13 cellular contexts compared by ENCODE assay signal in the genomic region with DNA sequence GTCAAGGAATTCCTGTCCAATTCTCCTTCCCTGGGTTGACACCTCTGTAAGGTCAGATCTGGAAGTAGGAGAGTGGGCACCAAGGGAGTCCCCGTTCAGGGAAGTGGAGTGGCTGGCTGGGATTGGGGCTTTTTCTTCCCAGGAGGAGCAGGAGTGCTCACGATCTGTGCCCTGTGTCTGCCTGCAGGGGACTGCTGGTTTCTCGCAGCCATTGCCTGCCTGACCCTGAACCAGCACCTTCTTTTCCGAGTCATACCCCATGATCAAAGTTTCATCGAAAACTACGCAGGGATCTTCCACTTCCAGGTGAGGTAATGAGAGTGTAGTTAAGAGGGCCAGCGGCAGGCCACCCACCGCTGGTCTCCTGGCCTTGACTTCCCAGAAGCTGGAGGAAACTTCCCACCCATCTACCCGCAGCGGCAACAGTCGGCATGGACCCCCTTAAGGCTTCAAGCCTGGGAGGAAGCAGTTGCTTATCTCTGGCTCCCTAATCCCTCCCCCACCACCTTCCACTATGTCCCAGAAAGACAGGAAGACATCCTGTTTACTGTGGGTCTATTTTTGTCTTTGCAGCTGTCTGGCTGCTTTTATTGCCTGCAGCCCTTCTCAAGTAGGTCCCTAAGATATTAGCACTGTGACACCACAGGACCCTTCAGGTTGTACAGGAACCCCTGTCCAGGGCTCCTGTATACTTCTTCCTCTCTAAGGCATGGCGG. TPM values are rescaled to one million over a fixed set of nuclear protein-coding genes. Genes with fewer than 3 reads are reported as not detected.
DNase-seq lines count a peak whose midpoint lies in the region; ATAC-seq and TF ChIP-seq lines count a peak whose summit lies in the region.
"Had no signal": no experiment of that assay in that cellular context is flagged by ENCODE, and none has a peak within 500 bp of the region (broad histone marks: within the 10 kb centered on the region; RNA-seq: fewer than 3 reads in every experiment).

No MANE protein-coding gene starts in this region.

- TF ChIP-seq CTCF in DND-41 (IDR thresholded peaks at IDR 0.05; ENCODE audit: borderline replicate concordance, extremely low read depth, low read length, poor library complexity, severe bottlenecking) (no peak), Loucy (conservative IDR thresholded peaks at IDR 0.05; ENCODE audit: low read length) (no peak), neural progenitor cell (IDR thresholded peaks at IDR 0.05) (no peak)

- no peaks in the 10 kb centered on the region for H3K9me3 Mint-ChIP-seq in neural progenitor cell
- H3K9me3 Mint-ChIP-seq: activated naive CD4-positive, alpha-beta T cell treated with anti-CD3 and anti-CD28 coated beads, Interleukin-2, amount 10 ng/mL, durations not matched to agents 7 days and 5 days; memory B cell had no signal

- H3K9me2 ChIP-seq in Loucy (replicated peaks; ENCODE audit: low read depth, low read length), result no peaks in the 10 kb centered on the region
- H3K9me2 ChIP-seq: SK-N-SH had no signal

- H3K27me3 Mint-ChIP-seq in neural progenitor cell (ENCODE audit: insufficient read depth, low read depth), result peaks cover 2% of the 10 kb centered on the region
- H3K27me3 Mint-ChIP-seq: activated naive CD4-positive, alpha-beta T cell treated with anti-CD3 and anti-CD28 coated beads, Interleukin-2, amount 10 ng/mL, durations not matched to agents 7 days and 5 days; memory B cell had no signal

- H3K9me3 ChIP-seq in DND-41 (ENCODE audit: insufficient read depth, low read length, severe bottlenecking) (no peaks in the 10 kb centered on the region), Loucy (ENCODE audit: insufficient read depth, low read depth, low read length) (no peaks in the 10 kb centered on the region), right cardiac atrium (ENCODE audit: control insufficient read depth, low read length) (no peaks in the 10 kb centered on the region), neural progenitor cell (ENCODE audit: low read depth) (no peaks in the 10 kb centered on the region)
- H3K9me3 ChIP-seq: SK-N-SH had no signal

- intact Hi-C loops in right cardiac atrium (cut with DNase I), result no loop called here

- H3K27ac ChIP-seq in DND-41 (ENCODE audit: low read length) (no peak overlapping the region), right cardiac atrium (ENCODE audit: low read length) (peak overlapping the region; percentile 3), neural progenitor cell (no peak overlapping the region)

- H3K27me3 ChIP-seq in DND-41 (ENCODE audit: insufficient read depth, low read length, poor library complexity), result no peaks in the 10 kb centered on the region
- H3K27me3 ChIP-seq in Loucy (ENCODE audit: insufficient read depth, low read length, poor library complexity, severe bottlenecking), result no peaks in the 10 kb centered on the region
- no peaks in the 10 kb centered on the region for H3K27me3 ChIP-seq in right cardiac atrium (ENCODE audit: control insufficient read depth, insufficient read depth)
- H3K27me3 ChIP-seq in neural progenitor cell, result no peaks in the 10 kb centered on the region

- peaks cover 3% of the 10 kb centered on the region for H3K4me1 Mint-ChIP-seq in neural progenitor cell
- H3K4me1 Mint-ChIP-seq: activated naive CD4-positive, alpha-beta T cell treated with anti-CD3 and anti-CD28 coated beads, Interleukin-2, amount 10 ng/mL, durations not matched to agents 7 days and 5 days had no signal

- H3K27ac Mint-ChIP-seq in neural progenitor cell, result no peak overlapping the region
- H3K27ac Mint-ChIP-seq: activated naive CD4-positive, alpha-beta T cell treated with anti-CD3 and anti-CD28 coated beads, Interleukin-2, amount 10 ng/mL, durations not matched to agents 7 days and 5 days; memory B cell had no signal

- no peak overlapping the region for H3K9ac ChIP-seq in DND-41 (ENCODE audit: low read depth, low read length)
- no peak overlapping the region for H3K9ac ChIP-seq in Loucy (ENCODE audit: low read depth, low read length, poor library complexity, severe bottlenecking)
- H3K9ac ChIP-seq in neural progenitor cell, result no peak overlapping the region
- H3K9ac ChIP-seq: SK-N-SH had no signal

- H2AFZ ChIP-seq in DND-41 (ENCODE audit: low read depth, low read length) (peak overlapping the region; percentile 59; the same call in 1 of the 2 replicates), Loucy (ENCODE audit: low read length) (peak overlapping the region; percentile 49), neural progenitor cell (replicated peaks) (peak overlapping the region; percentile 53)

- H3K4me2 ChIP-seq in DND-41 (ENCODE audit: insufficient read depth, low read length), result no peak overlapping the region
- H3K4me2 ChIP-seq in Loucy (ENCODE audit: low read depth, low read length, poor library complexity, severe bottlenecking), result no peak overlapping the region
- no peak overlapping the region for H3K4me2 ChIP-seq in neural progenitor cell
- H3K4me2 ChIP-seq: SK-N-SH had no signal

- H3K36me3 Mint-ChIP-seq in neural progenitor cell, result no peaks in the 10 kb centered on the region
- H3K36me3 Mint-ChIP-seq: activated naive CD4-positive, alpha-beta T cell treated with anti-CD3 and anti-CD28 coated beads, Interleukin-2, amount 10 ng/mL, durations not matched to agents 7 days and 5 days had no signal

- H3K36me3 ChIP-seq in DND-41 (ENCODE audit: insufficient read depth, low read length) (no peaks in the 10 kb centered on the region), Loucy (ENCODE audit: insufficient read depth, low read length) (no peaks in the 10 kb centered on the region), neural progenitor cell (no peaks in the 10 kb centered on the region)

- H3K4me3 ChIP-seq in DND-41 (ENCODE audit: low read depth in 1 of 2, low read length in 2 of 2) (no peak overlapping the region), Loucy (ENCODE audit: low read length, poor library complexity, severe bottlenecking) (no peak overlapping the region), right cardiac atrium (ENCODE audit: low read length) (no peak overlapping the region), neural progenitor cell (no peak overlapping the region)

- no peaks in the 10 kb centered on the region for H3F3A ChIP-seq in Loucy (ENCODE audit: low read depth)
- no peaks in the 10 kb centered on the region for H3F3A ChIP-seq in neural progenitor cell (ENCODE audit: low read depth)

- no peaks in the 10 kb centered on the region for H3K4me1 ChIP-seq in DND-41 (ENCODE audit: insufficient read depth, low read length)
- H3K4me1 ChIP-seq in Loucy (ENCODE audit: insufficient read depth, low read length, poor library complexity, severe bottlenecking), result peaks cover 22% of the 10 kb centered on the region
- peaks cover 3% of the 10 kb centered on the region for H3K4me1 ChIP-seq in right cardiac atrium (ENCODE audit: control insufficient read depth, insufficient read depth, low read length)
- peaks cover 8% of the 10 kb centered on the region for H3K4me1 ChIP-seq in neural progenitor cell

- WGBS in right cardiac atrium, result 63% methylated on average over 12 of the region's 12 CpGs

- ATAC-seq in DND-41 (ENCODE audit: insufficient read depth, low read depth), result no peak
- no peak for ATAC-seq in right cardiac atrium
- no peak for ATAC-seq in GM21737 (IDR thresholded peaks at IDR 0.05; ENCODE audit: unreplicated experiment)

- DNase-seq in DND-41 (no peak), right cardiac atrium (no peak), neural progenitor cell (ENCODE audit: low spot score) (no peak), NCI-H1105 (lab: John Stamatoyannopoulos, UW) (no peak), NCI-H1048 (lab: John Stamatoyannopoulos, UW) (no peak)
- no peak for DNase-seq in stimulated activated CD4-positive, alpha-beta T cell treated with anti-CD3 and anti-CD28 coated beads, Interleukin-4, amount 100 ng/mL, for 1 hour
- DNase-seq: activated CD4-positive, alpha-beta T cell treated with anti-CD3 and anti-CD28 coated beads, Interleukin-2, amount 50 U/mL, for 1 hour; cortex of kidney had no signal

- no peak overlapping the region for H3K4me3 Mint-ChIP-seq in neural progenitor cell
- H3K4me3 Mint-ChIP-seq: activated naive CD4-positive, alpha-beta T cell treated with anti-CD3 and anti-CD28 coated beads, Interleukin-2, amount 10 ng/mL, durations not matched to agents 7 days and 5 days; memory B cell had no signal

- H4K20me1 ChIP-seq in DND-41 (ENCODE audit: insufficient read depth, low read length) (no peaks in the 10 kb centered on the region), Loucy (ENCODE audit: insufficient read depth, low read length, poor library complexity, severe bottlenecking) (no peaks in the 10 kb centered on the region), neural progenitor cell (ENCODE audit: low read depth) (no peaks in the 10 kb centered on the region)

- no peaks in the 10 kb centered on the region for H3K79me2 ChIP-seq in DND-41 (ENCODE audit: insufficient read depth, low read length)
- no peaks in the 10 kb centered on the region for H3K79me2 ChIP-seq in Loucy (ENCODE audit: insufficient read depth, low read length)
- no peaks in the 10 kb centered on the region for H3K79me2 ChIP-seq in neural progenitor cell (ENCODE audit: low read depth)

RNA-seq across cellular contexts. Expression of gene CAPN3, which starts 26.8 kb away (rescaled TPM):
- 10 to 100 TPM in 1 of 4 donors, 1 to 10 TPM in 3; 6.8 to 11.3 (median 7.2) TPM for total RNA-seq in right cardiac atrium
- 11.4 TPM for polyA plus RNA-seq in right cardiac atrium
- total RNA-seq in neural progenitor cell (ENCODE audit: low replicate concordance), result 0.37 TPM in 1 of 2 replicates, not detected in the other
